ENCODE assay signal across 16 cellular contexts in genomic region chr1:226443439-226443838, GRCh38. TPM values are rescaled to one million over a fixed set of nuclear protein-coding genes. Genes with fewer than 3 reads are reported as not detected.
DNase-seq lines count a peak whose midpoint lies in the region; ATAC-seq, FAIRE-seq and TF ChIP-seq lines count a peak whose summit lies in the region.
"Had no signal": no experiment of that assay in that cellular context is flagged by ENCODE, and none has a peak within 500 bp of the region (broad histone marks: within the 10 kb centered on the region; RNA-seq: fewer than 3 reads in every experiment).

No MANE protein-coding gene starts in this region.

- DNase-seq in AG08396 (ENCODE audit: low spot score), result peak; percentile 29
- DNase-seq in HTR-8/SVneo (ENCODE audit: insufficient read length, low spot score), result peak; percentile 42
- peak; percentile 79 for DNase-seq in astrocyte (ENCODE audit: low read depth)
- peak; percentile 17 for DNase-seq in keratinocyte (ENCODE audit: low read depth, low spot score)
- no peak for DNase-seq in GM12891 (ENCODE audit: insufficient read length, low spot score)
- no peak for DNase-seq in NCI-H524 treated with DMSO at 0.1 percent for 48 hours (lab: John Stamatoyannopoulos, UW)
- DNase-seq in OCI-M2 (lab: John Stamatoyannopoulos, UW; ENCODE audit: unreplicated experiment), result no peak
- DNase-seq: activated CD4-positive, alpha-beta T cell treated with anti-CD3 and anti-CD28 coated beads, Interleukin-2, amount 50 U/mL, for 4 hours; BE2C; erythroblast; mesendoderm; NCI-H2081 treated with DMSO at 0.1 percent for 48 hours; OCI-M1 had no signal

- FAIRE-seq in HTR-8/SVneo (lab: Jason Lieb, UNC) (no peak), astrocyte (lab: Jason Lieb, UNC) (no peak), keratinocyte (lab: Jason Lieb, UNC) (no peak), GM12891 (lab: Jason Lieb, UNC) (no peak)
- FAIRE-seq: GM18507 had no signal

- H2AFZ ChIP-seq in astrocyte (ENCODE audit: low read depth, low read length) (no peak overlapping the region), keratinocyte (ENCODE audit: control insufficient read depth, low read length) (no peak overlapping the region)
- H2AFZ ChIP-seq: parathyroid adenoma had no signal

- H3K36me3 Mint-ChIP-seq in astrocyte (ENCODE audit: low read depth, unreplicated experiment), result no peaks in the 10 kb centered on the region

- H3K4me1 ChIP-seq in astrocyte (ENCODE audit: insufficient read depth, low read length), result peaks cover 4% of the 10 kb centered on the region
- peaks cover 6% of the 10 kb centered on the region for H3K4me1 ChIP-seq in keratinocyte (ENCODE audit: control insufficient read depth, extremely low read depth, insufficient read depth, low read length)
- H3K4me1 ChIP-seq: BE2C, parathyroid adenoma had no signal

- H3K9me3 Mint-ChIP-seq in astrocyte (ENCODE audit: unreplicated experiment), result no peaks in the 10 kb centered on the region

- TF ChIP-seq CTCF in astrocyte (IDR thresholded peaks at IDR 0.05; ENCODE audit: insufficient read depth, low read depth, low read length), result no peak
- no peak for TF ChIP-seq CTCF in keratinocyte (optimal IDR thresholded peaks at IDR 0.05 in 1 of 3, IDR thresholded peaks at IDR 0.05 in 1 of 3, conservative IDR thresholded peaks at IDR 0.05 in 1 of 3; ENCODE audit: extremely low read depth in 1 of 3, insufficient read depth in 2 of 3, low read length in 3 of 3)

- H3K9me1 ChIP-seq in keratinocyte (ENCODE audit: control insufficient read depth, extremely low read depth, insufficient read depth, low read length), result no peaks in the 10 kb centered on the region

- no peak overlapping the region for H3K4me3 ChIP-seq in astrocyte (ENCODE audit: insufficient read depth, low read depth, low read length)
- no peak overlapping the region for H3K4me3 ChIP-seq in keratinocyte (ENCODE audit: control insufficient read depth in 2 of 3, extremely low read depth in 1 of 3, insufficient read depth in 2 of 3, low read depth in 1 of 3, low read length in 3 of 3)

- peaks cover 3% of the 10 kb centered on the region for H3K4me1 Mint-ChIP-seq in astrocyte (ENCODE audit: low read depth, unreplicated experiment)

- H4K20me1 ChIP-seq in astrocyte (ENCODE audit: insufficient read depth, low read length), result no peaks in the 10 kb centered on the region
- no peaks in the 10 kb centered on the region for H4K20me1 ChIP-seq in keratinocyte (ENCODE audit: control insufficient read depth, extremely low read depth, insufficient read depth, low read length)

- H3K27ac ChIP-seq in astrocyte (ENCODE audit: low read depth, low read length) (peak overlapping the region; percentile 67), keratinocyte (ENCODE audit: control insufficient read depth, insufficient read depth, low read length) (no peak overlapping the region)
- H3K27ac ChIP-seq: parathyroid adenoma had no signal

- H3K4me3 Mint-ChIP-seq in astrocyte (ENCODE audit: unreplicated experiment), result no peak overlapping the region

- TF ChIP-seq POLR2A in GM12891 (IDR thresholded peaks at IDR 0.05; ENCODE audit: low read depth, low read length), result no peak

- H3K9me3 ChIP-seq in astrocyte (ENCODE audit: insufficient read depth, low read depth, low read length) (no peaks in the 10 kb centered on the region), keratinocyte (ENCODE audit: control insufficient read depth, low read depth, low read length) (no peaks in the 10 kb centered on the region)
- H3K9me3 ChIP-seq: BE2C had no signal

- H3K9ac ChIP-seq in astrocyte (ENCODE audit: low read length) (no peak overlapping the region), keratinocyte (ENCODE audit: control insufficient read depth, extremely low read depth, insufficient read depth, low read length) (no peak overlapping the region)
- H3K9ac ChIP-seq: parathyroid adenoma had no signal

- no peaks in the 10 kb centered on the region for H3K36me3 ChIP-seq in astrocyte (ENCODE audit: insufficient read depth, low read length)
- no peaks in the 10 kb centered on the region for H3K36me3 ChIP-seq in keratinocyte (ENCODE audit: control insufficient read depth in 2 of 2, extremely low read depth in 1 of 2, insufficient read depth in 2 of 2, low read length in 2 of 2)
- H3K36me3 ChIP-seq: BE2C had no signal

- dilution Hi-C loops in keratinocyte (cut with MboI; ENCODE audit: extremely low pct_ligation_motif_present, low sequenced_read_pairs), result no loop called here

- H3K27me3 Mint-ChIP-seq in astrocyte (ENCODE audit: low read depth, unreplicated experiment), result peaks cover 14% of the 10 kb centered on the region

- H3K27me3 ChIP-seq in astrocyte (ENCODE audit: insufficient read depth, low read length) (no peaks in the 10 kb centered on the region), keratinocyte (ENCODE audit: control insufficient read depth, extremely low read depth, insufficient read depth, low read length) (no peaks in the 10 kb centered on the region)

- no peaks in the 10 kb centered on the region for H3K79me2 ChIP-seq in astrocyte (ENCODE audit: insufficient read depth, low read length)
- no peaks in the 10 kb centered on the region for H3K79me2 ChIP-seq in keratinocyte (ENCODE audit: control insufficient read depth, insufficient read depth, low read length)
- H3K79me2 ChIP-seq: parathyroid adenoma had no signal

- H3K4me2 ChIP-seq in astrocyte (ENCODE audit: low read length) (peak overlapping the region; percentile 18), keratinocyte (ENCODE audit: control insufficient read depth, extremely low read depth, insufficient read depth, low read depth, low read length) (no peak overlapping the region)

- H3K27ac Mint-ChIP-seq in astrocyte (ENCODE audit: unreplicated experiment), result no peak overlapping the region

- no peak for ATAC-seq in GM18517 (IDR thresholded peaks at IDR 0.05; ENCODE audit: unreplicated experiment)

TF ChIP-seq in GM12891, 5 proteins besides CTCF, POLR2A, EP300 and RAD21:
- TF ChIP-seq POU2F2 (IDR thresholded peaks at IDR 0.05; ENCODE audit: low read depth, low read length) (no peak), POLR2AphosphoS5 (IDR thresholded peaks at IDR 0.05; ENCODE audit: low read depth, low read length) (no peak), PAX5 (IDR thresholded peaks at IDR 0.05; ENCODE audit: insufficient read depth, low read length, severe bottlenecking) (no peak), SPI1 (IDR thresholded peaks at IDR 0.05; ENCODE audit: low read depth, low read length) (no peak), TAF1 (IDR thresholded peaks at IDR 0.05; ENCODE audit: low read depth, low read length) (no peak)

RNA-seq across cellular contexts. Expression of gene PARP1, which starts 35.5 kb away (rescaled TPM):
- total RNA-seq in astrocyte, result 49.8 and 57.8 TPM in 2 replicates
- polyA plus RNA-seq in keratinocyte, result 48.5 to 92.9 TPM (median 62.9 TPM) in 3 replicates
- 27.8 TPM for polyA plus RNA-seq in keratinocyte (2011; ENCODE audit: low read depth)
- 41.2 and 55.3 TPM in 2 replicates for polyA plus RNA-seq in keratinocyte (2011; cell fraction: cytosol; rRNA removed)
- polyA plus RNA-seq in keratinocyte (2011; cell fraction: nucleus; rRNA removed), result 55.8 and 67.6 TPM in 2 replicates
- 16.7 and 63.8 TPM in 2 replicates for polyA plus RNA-seq in keratinocyte (2012; ENCODE audit: low replicate concordance)
- polyA minus RNA-seq in keratinocyte, result 60.0 to 95.6 TPM (median 67.2 TPM) in 3 replicates
- 48.9 TPM for polyA minus RNA-seq in keratinocyte (2011; cell fraction: cytosol; rRNA and poly(A)+ RNA removed)
- 28.5 and 44.8 TPM in 2 replicates for polyA minus RNA-seq in keratinocyte (2011; cell fraction: nucleus; rRNA and poly(A)+ RNA removed)
- 145 TPM for polyA plus RNA-seq in GM12891 (2012; ENCODE audit: low read depth, missing spikeins)

Comparison
In these comparisons a context has a peak if more than half of its experiments do, and no peak if none do; other contexts are left out.
1. DNase-seq: peak in AG08396 (single experiment), HTR-8/SVneo (single experiment), astrocyte (single experiment) and keratinocyte (single experiment); none in GM12891 (single experiment), NCI-H524 treated with DMSO at 0.1 percent for 48 hours (single experiment) and OCI-M2 (single experiment).